Comparison of ENCODE assay signal across 1 cellular context in genomic region chr2:75292826-75293225, GRCh38.
TF ChIP-seq lines count a peak whose summit lies in the region.

No MANE protein-coding gene starts in this region.

TF ChIP-seq in SK-N-SH, 30 proteins besides CTCF, POLR2A, EP300 and RAD21 (continued from another document):
- TF ChIP-seq IRF3 (IDR thresholded peaks at IDR 0.05; ENCODE audit: low read depth, low read length) (no peak), FOSL2 (IDR thresholded peaks at IDR 0.05; ENCODE audit: borderline replicate concordance, low read depth) (peak; percentile 83), ZBTB33 (IDR thresholded peaks at IDR 0.05; ENCODE audit: borderline replicate concordance, low read depth) (no peak), RFX5 (IDR thresholded peaks at IDR 0.05; ENCODE audit: low read length) (no peak), RCOR1 (IDR thresholded peaks at IDR 0.05; ENCODE audit: low read length) (no peak), FOXJ3 (CRISPR knock-in tag; IDR thresholded peaks at IDR 0.05) (no peak), JUND (IDR thresholded peaks at IDR 0.05) (peak; percentile 86), EZH2phosphoT487 (IDR thresholded peaks at IDR 0.05; ENCODE audit: borderline replicate concordance, low read depth) (no peak), RXRA (IDR thresholded peaks at IDR 0.05; ENCODE audit: borderline replicate concordance, low read depth) (no peak; the same call in 1 of the 2 replicates)
- TF ChIP-seq, protein P1, sequence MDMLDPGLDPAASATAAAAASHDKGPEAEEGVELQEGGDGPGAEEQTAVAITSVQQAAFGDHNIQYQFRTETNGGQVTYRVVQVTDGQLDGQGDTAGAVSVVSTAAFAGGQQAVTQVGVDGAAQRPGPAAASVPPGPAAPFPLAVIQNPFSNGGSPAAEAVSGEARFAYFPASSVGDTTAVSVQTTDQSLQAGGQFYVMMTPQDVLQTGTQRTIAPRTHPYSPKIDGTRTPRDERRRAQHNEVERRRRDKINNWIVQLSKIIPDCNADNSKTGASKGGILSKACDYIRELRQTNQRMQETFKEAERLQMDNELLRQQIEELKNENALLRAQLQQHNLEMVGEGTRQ (IDR thresholded peaks at IDR 0.05; ENCODE audit: borderline replicate concordance, low read depth, low read length), result no peak
